Comparison of ENCODE assay signal across 34 cellular contexts in the genomic region with DNA sequence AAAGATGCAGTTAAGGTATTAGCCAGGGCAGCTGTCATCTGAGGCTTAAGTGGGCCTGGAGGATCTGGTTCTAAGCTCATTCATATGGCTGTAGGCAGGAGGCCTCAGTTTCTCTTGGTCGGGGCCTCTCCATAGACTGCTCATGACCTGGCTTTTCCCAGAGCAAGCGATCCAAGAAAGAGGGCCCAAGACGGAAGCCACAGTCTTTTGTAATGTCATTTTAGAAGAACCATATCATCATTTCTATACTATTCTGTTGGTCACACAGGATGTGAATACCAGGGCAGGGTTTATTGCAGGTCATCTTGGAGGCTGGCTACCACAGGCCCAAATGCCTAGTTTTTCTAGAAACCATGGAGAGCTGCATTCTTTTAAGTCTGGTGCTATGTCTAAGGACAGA. TPM values are rescaled to one million over a fixed set of nuclear protein-coding genes. Genes with fewer than 3 reads are reported as not detected.
DNase-seq lines count a peak whose midpoint lies in the region; ATAC-seq and TF ChIP-seq lines count a peak whose summit lies in the region.
"Had no signal": no experiment of that assay in that cellular context is flagged by ENCODE, and none has a peak within 500 bp of the region (broad histone marks: within the 10 kb centered on the region; RNA-seq: fewer than 3 reads in every experiment).

No MANE protein-coding gene starts in this region.

- ATAC-seq in activated T-cell treated with anti-CD3 and anti-CD28 coated beads, Interleukin-2, amount 50 U/mL, for 4 hours = no peak
- ATAC-seq in IMR-90 (ENCODE audit: low read depth) = no peak
- no peak for ATAC-seq in HG03439 (IDR thresholded peaks at IDR 0.05; ENCODE audit: unreplicated experiment)
- ATAC-seq: A549; activated naive CD8-positive, alpha-beta T cell treated with anti-CD3 and anti-CD28 coated beads, Interleukin-2, amount 50 U/mL, for 24 hours; left ventricle myocardium superior; naive thymus-derived CD4-positive, alpha-beta T cell; T-helper 17 cell; upper lobe of right lung had no signal

- H4K5ac ChIP-seq in IMR-90 (ENCODE audit: low read depth, low read length) = peak overlapping the region; percentile 2; the same call in 1 of the 2 replicates

- no peak overlapping the region for H2AK9ac ChIP-seq in IMR-90 (replicated peaks; ENCODE audit: low read depth, low read length, poor library complexity)

- no peak for TF ChIP-seq POLR2A in IMR-90 (IDR thresholded peaks at IDR 0.05; ENCODE audit: low read depth, low read length)

- H3K79me1 ChIP-seq in IMR-90 (ENCODE audit: low read depth in 1 of 2, low read length in 2 of 2) = peaks cover 9 to 35% of the 10 kb centered on the region in 2 experiments

- no peak overlapping the region for H2AFZ ChIP-seq in IMR-90 (replicated peaks; ENCODE audit: low read length, poor library complexity)
- H2AFZ ChIP-seq: PC-9 had no signal

- H3K36me3 Mint-ChIP-seq in activated T-cell treated with anti-CD3 and anti-CD28 coated beads, Interleukin-2, amount 50 U/mL, for 24 hours (ENCODE audit: low read depth) = peaks cover 78% of the 10 kb centered on the region
- peaks cover 34% of the 10 kb centered on the region for H3K36me3 Mint-ChIP-seq in activated T-cell treated with anti-CD3 and anti-CD28 coated beads, Interleukin-2, amount 50 U/mL, for 4 hours (ENCODE audit: insufficient read depth)

- 0 out of 2 replicates have a peak overlapping the region, but pooled peaks have one; percentile 43 for H3K23ac ChIP-seq in IMR-90 (ENCODE audit: low read depth, low read length)

- in situ Hi-C loops in IMR-90 (cut with MboI; ENCODE audit: low sequenced_read_pairs) = no loop called here

- H3K27me3 ChIP-seq in IMR-90 (ENCODE audit: control insufficient read depth, insufficient read depth, low read length) = no peaks in the 10 kb centered on the region
- H3K27me3 ChIP-seq in left ventricle myocardium inferior (ENCODE audit: low read depth) = no peaks in the 10 kb centered on the region
- H3K27me3 ChIP-seq: upper lobe of right lung had no signal

- TF ChIP-seq RAD21 in IMR-90 (IDR thresholded peaks at IDR 0.05; ENCODE audit: low read length) = no peak

- dilution Hi-C loops in IMR-90 (cut with HindIII; ENCODE audit: low sequenced_read_pairs, unreplicated experiment) = no loop called here

- H3K56ac ChIP-seq in IMR-90 (ENCODE audit: extremely low read depth, insufficient read depth, low read length) = no peak overlapping the region

- peak overlapping the region in 1 of 2 experiments; percentile 57; a peak in 1 of 4 replicates for H4K8ac ChIP-seq in IMR-90 (ENCODE audit: low read depth in 2 of 2, low read length in 2 of 2)

- H3K14ac ChIP-seq in IMR-90 (replicated peaks; ENCODE audit: low read depth, low read length) = peak overlapping the region; percentile 40; the same call in 1 of the 2 replicates

- H3K36me3 ChIP-seq in IMR-90 (ENCODE audit: control insufficient read depth, insufficient read depth, low read length) (peaks cover 3% of the 10 kb centered on the region), left ventricle myocardium inferior (no peaks in the 10 kb centered on the region)
- H3K36me3 ChIP-seq: HAP-1, upper lobe of right lung had no signal

- H4K20me1 ChIP-seq in IMR-90 (ENCODE audit: insufficient read depth, low read length) = no peaks in the 10 kb centered on the region

- H4K91ac ChIP-seq in IMR-90 (ENCODE audit: insufficient read depth, low read depth, low read length) = 0 out of 2 replicates have a peak overlapping the region, but pooled peaks have one; percentile 32

- H3K4ac ChIP-seq in IMR-90 (ENCODE audit: low read depth, low read length) = no peak overlapping the region

- no CpG with 5 or more reads among the region's 3 CpGs for WGBS in IMR-90 (ENCODE audit: extremely low coverage in 2 of 2, insufficient read length in 1 of 2), 2 experiments

- DNase-seq in activated T-cell treated with anti-CD3 and anti-CD28 coated beads, Interleukin-2, amount 50 U/mL, for 24 hours = no peak
- no peak for DNase-seq in activated T-cell treated with anti-CD3 and anti-CD28 coated beads, Interleukin-2, amount 50 U/mL, for 4 hours
- DNase-seq in IMR-90 (peak; percentile 9), iris pigment epithelial cell (ENCODE audit: low read depth) (peak; percentile 23), left ventricle myocardium inferior (no peak), midbrain (lab: John Stamatoyannopoulos, UW) (no peak), NCI-H1417 treated with DMSO at 0.1 percent for 48 hours (lab: John Stamatoyannopoulos, UW) (no peak)
- DNase-seq: activated gamma-delta T cell treated with Interleukin-2 at 50 U/mL for 16 hours; activated naive CD8-positive, alpha-beta T cell treated with anti-CD3 and anti-CD28 coated beads, Interleukin-2, amount 50 U/mL, for 24 hours; central memory CD4-positive, alpha-beta T cell; DMS153; erythroblast; glutamatergic neuron; left ventricle myocardium superior; MM.1S; naive thymus-derived CD4-positive, alpha-beta T cell; NCI-H1417; NCI-H2081; NCI-H2227 treated with DMSO at 0.1 percent for 48 hours; NCI-H526; occipital lobe; PC-9; SK-N-SH; stimulated activated CD4-positive, alpha-beta T cell treated with anti-CD3 and anti-CD28 coated beads, Interleukin-15, amount 100 ng/mL, for 24 hours; stimulated activated CD4-positive, alpha-beta T cell treated with anti-CD3 and anti-CD28 coated beads, Interleukin-4, amount 100 ng/mL, for 4 hours; substantia nigra; T-helper 17 cell; upper lobe of right lung had no signal

- H3K4me1 ChIP-seq in IMR-90 (ENCODE audit: control insufficient read depth, insufficient read depth, low read length) (peaks cover 6% of the 10 kb centered on the region), left ventricle myocardium inferior (no peaks in the 10 kb centered on the region)
- H3K4me1 ChIP-seq: A549, HAP-1, upper lobe of right lung had no signal

- intact Hi-C loops in IMR-90 (cut with micrococcal nuclease) = no loop called here
- intact Hi-C loops in left ventricle myocardium inferior (cut with micrococcal nuclease) = no loop called here

- no peak for TF ChIP-seq CTCF in IMR-90 (conservative IDR thresholded peaks at IDR 0.05; ENCODE audit: low read depth, low read length)
- no peak for TF ChIP-seq CTCF in left ventricle myocardium inferior (IDR thresholded peaks at IDR 0.05; ENCODE audit: borderline replicate concordance)

- POLR2A ChIA-PET in IMR-90 (lab: Charles Lee; ENCODE audit: unreplicated experiment) = no interaction called here

- H3K4me2 ChIP-seq in IMR-90 (ENCODE audit: low read depth, low read length) = no peak overlapping the region
- H3K4me2 ChIP-seq: A549, KMS-11, PC-9, SK-N-SH had no signal

- H3K9me3 Mint-ChIP-seq in activated T-cell treated with anti-CD3 and anti-CD28 coated beads, Interleukin-2, amount 50 U/mL, for 24 hours = peaks cover 21% of the 10 kb centered on the region
- H3K9me3 Mint-ChIP-seq in activated T-cell treated with anti-CD3 and anti-CD28 coated beads, Interleukin-2, amount 50 U/mL, for 4 hours = peaks cover 5% of the 10 kb centered on the region

- H3K9me3 ChIP-seq in IMR-90 (ENCODE audit: control insufficient read depth, insufficient read depth, low read length) = peaks cover 3% of the 10 kb centered on the region; the same call in 1 of the 2 replicates
- peaks cover 13% of the 10 kb centered on the region for H3K9me3 ChIP-seq in left ventricle myocardium inferior (replicated peaks)
- H3K9me3 ChIP-seq: HAP-1, upper lobe of right lung had no signal

- peak overlapping the region; percentile 67; the same call in 1 of the 2 replicates for H3K18ac ChIP-seq in IMR-90 (ENCODE audit: low read depth, low read length)

- peak overlapping the region; percentile 82; the same call in 1 of the 2 replicates for H2AK5ac ChIP-seq in IMR-90 (ENCODE audit: low read depth, low read length)

- peak overlapping the region; percentile 59 for H3K27ac Mint-ChIP-seq in activated T-cell treated with anti-CD3 and anti-CD28 coated beads, Interleukin-2, amount 50 U/mL, for 24 hours
- H3K27ac Mint-ChIP-seq: activated naive CD8-positive, alpha-beta T cell treated with anti-CD3 and anti-CD28 coated beads, Interleukin-2, amount 50 U/mL, for 24 hours had no signal

- peak overlapping the region; percentile 39; the same call in 1 of the 2 replicates for H2BK20ac ChIP-seq in IMR-90 (ENCODE audit: low read depth, low read length)

- H3K4me3 ChIP-seq in IMR-90 (ENCODE audit: insufficient read depth, low read depth, low read length) (no peak overlapping the region), left ventricle myocardium inferior (no peak overlapping the region)
- H3K4me3 ChIP-seq: A549, HAP-1, PC-9, upper lobe of right lung had no signal

- no TSS peak for BruUV-seq in IMR-90 (replicated peaks; lab: Mats Ljungman, UMichigan)

- H3K9ac ChIP-seq in IMR-90 (ENCODE audit: low read depth, low read length) = no peak overlapping the region
- H3K9ac ChIP-seq: KMS-11, SK-N-SH had no signal

- no peak overlapping the region for H2BK5ac ChIP-seq in IMR-90 (ENCODE audit: low read depth, low read length, poor library complexity, severe bottlenecking)

- CTCF ChIA-PET in IMR-90 (lab: Yijun Ruan, JAX) = interaction anchor here (0.8 kb wide), 1 partner anchor 128 kb away, joined by 3 read pairs; no protein-coding TSS in a partner anchor

- no peaks in the 10 kb centered on the region for H3K27me3 Mint-ChIP-seq in activated T-cell treated with anti-CD3 and anti-CD28 coated beads, Interleukin-2, amount 50 U/mL, for 24 hours
- H3K27me3 Mint-ChIP-seq in activated T-cell treated with anti-CD3 and anti-CD28 coated beads, Interleukin-2, amount 50 U/mL, for 4 hours (ENCODE audit: low read depth) = no peaks in the 10 kb centered on the region
- H3K27me3 Mint-ChIP-seq: activated naive CD8-positive, alpha-beta T cell treated with anti-CD3 and anti-CD28 coated beads, Interleukin-2, amount 50 U/mL, for 24 hours; naive thymus-derived CD4-positive, alpha-beta T cell; T-helper 17 cell had no signal

- H3K27ac ChIP-seq in IMR-90 (ENCODE audit: insufficient read depth, low read length) = no peak overlapping the region
- H3K27ac ChIP-seq in left ventricle myocardium inferior (replicated peaks) = no peak overlapping the region
- H3K27ac ChIP-seq: A549, HL-60, KMS-11, PC-9, upper lobe of right lung had no signal

- no peak overlapping the region; the same call in 1 of the 2 replicates for H2BK120ac ChIP-seq in IMR-90 (ENCODE audit: low read depth, low read length)

- peaks cover 2% of the 10 kb centered on the region; the same call in 1 of the 2 replicates for H3K9me1 ChIP-seq in IMR-90 (ENCODE audit: insufficient read depth, low read length)

- H3K4me1 Mint-ChIP-seq in activated T-cell treated with anti-CD3 and anti-CD28 coated beads, Interleukin-2, amount 50 U/mL, for 24 hours (ENCODE audit: low read depth) = peaks cover 75% of the 10 kb centered on the region
- peaks cover 63% of the 10 kb centered on the region for H3K4me1 Mint-ChIP-seq in activated T-cell treated with anti-CD3 and anti-CD28 coated beads, Interleukin-2, amount 50 U/mL, for 4 hours (ENCODE audit: low read depth)

- no peak overlapping the region for H2BK15ac ChIP-seq in IMR-90 (ENCODE audit: low read depth, low read length)

- H3K4me3 Mint-ChIP-seq in activated T-cell treated with anti-CD3 and anti-CD28 coated beads, Interleukin-2, amount 50 U/mL, for 24 hours = no peak overlapping the region
- no peak overlapping the region for H3K4me3 Mint-ChIP-seq in activated T-cell treated with anti-CD3 and anti-CD28 coated beads, Interleukin-2, amount 50 U/mL, for 4 hours
- H3K4me3 Mint-ChIP-seq: activated naive CD8-positive, alpha-beta T cell treated with anti-CD3 and anti-CD28 coated beads, Interleukin-2, amount 50 U/mL, for 24 hours; naive thymus-derived CD4-positive, alpha-beta T cell; T-helper 17 cell had no signal

RNA-seq across cellular contexts. Expression of a gene that starts 47.7 kb away (rescaled TPM):
- total RNA-seq in activated T-cell treated with anti-CD3 and anti-CD28 coated beads, Interleukin-2, amount 50 U/mL, for 4 hours = 10 to 100 TPM; 28.4 to 47.3 (median 42.9) TPM
- total RNA-seq in IMR-90 (2012; rRNA removed) = 13.1 and 18.6 TPM in 2 replicates
- polyA plus RNA-seq in IMR-90 (2012; rRNA removed) = 13.5 and 14.6 TPM in 2 replicates
- 4.8 and 7.4 TPM in 2 replicates for polyA plus RNA-seq in IMR-90 (2012; cell fraction: cytosol; rRNA removed)
- polyA plus RNA-seq in IMR-90 (2012; cell fraction: nucleus; rRNA removed; ENCODE audit: low replicate concordance) = 1.1 and 6.2 TPM in 2 replicates
- 6.7 TPM for total RNA-seq in left ventricle myocardium inferior
- total RNA-seq: G401 had no signal

Comparison
In these comparisons a context has a peak if more than half of its experiments do, and no peak if none do; other contexts are left out.
1. DNase-seq: peak in IMR-90 (single experiment) and iris pigment epithelial cell (single experiment); none in activated T-cell treated with anti-CD3 and anti-CD28 coated beads, Interleukin-2, amount 50 U/mL, for 24 hours (single experiment), activated T-cell treated with anti-CD3 and anti-CD28 coated beads, Interleukin-2, amount 50 U/mL, for 4 hours (single experiment), left ventricle myocardium inferior (single experiment), midbrain (single experiment) and NCI-H1417 treated with DMSO at 0.1 percent for 48 hours (single experiment).